30 cellular contexts compared by ENCODE assay signal in the genomic region with DNA sequence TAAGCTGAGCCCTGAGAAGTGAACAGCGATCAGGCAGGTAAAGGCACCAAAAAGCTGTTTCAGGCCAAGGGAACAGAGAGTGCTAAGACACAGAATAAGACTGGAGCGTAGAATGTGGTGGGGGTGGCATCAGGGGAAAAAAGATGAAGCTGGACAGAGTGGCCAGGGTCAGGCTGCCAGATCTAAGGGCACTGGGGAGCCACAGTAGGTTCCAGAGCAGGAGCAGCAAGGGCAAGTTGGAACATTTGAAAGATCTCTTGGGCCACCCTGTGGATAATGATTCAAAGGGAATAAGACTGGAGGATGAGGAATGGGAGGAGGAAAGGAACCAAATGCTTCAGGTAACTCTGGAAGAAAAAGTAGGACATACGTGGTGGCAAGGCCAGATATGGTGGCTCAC. TPM values are rescaled to one million over a fixed set of nuclear protein-coding genes. Genes with fewer than 3 reads are reported as not detected.
"Had no signal": no experiment of that assay in that cellular context is flagged by ENCODE, and none has a peak within 500 bp of the region (broad histone marks: within the 10 kb centered on the region; RNA-seq: fewer than 3 reads in every experiment).

No MANE protein-coding gene starts in this region.

- DNase-seq: activated CD4-positive, alpha-beta T cell treated with anti-CD3 and anti-CD28 coated beads for 1 hour; activated CD4-positive, alpha-beta T cell treated with anti-CD3 and anti-CD28 coated beads, Interleukin-2, amount 50 U/mL, for 1 hour; activated CD8-positive, alpha-beta T cell treated with anti-CD3 and anti-CD28 coated beads for 36 hours; activated gamma-delta T cell treated with Interleukin-2 at 50 U/mL for 16 hours; activated naive CD4-positive, alpha-beta T cell treated with anti-CD3 and anti-CD28 coated beads, Interleukin-2, amount 50 U/mL, for 16 hours; activated T-cell treated with anti-CD3 and anti-CD28 coated beads, Interleukin-2, amount 50 U/mL, for 4 hours; anterior cingulate cortex; effector CD4-positive, alpha-beta T cell; esophagus squamous epithelium; foreskin melanocyte; left ventricle myocardium inferior; mucosa of descending colon; sigmoid colon; small intestine; stimulated activated CD4-positive, alpha-beta T cell treated with anti-CD3 and anti-CD28 coated beads, Interleukin-4, amount 100 ng/mL, for 24 hours; T-helper 2 cell; tibial artery; upper lobe of right lung had no signal

- ATAC-seq: activated CD8-positive, alpha-beta T cell treated with anti-CD3 and anti-CD28 coated beads for 36 hours; activated T-cell treated with anti-CD3 and anti-CD28 coated beads, Interleukin-2, amount 50 U/mL, for 4 hours; activated T-helper 17 cell treated with anti-CD3 and anti-CD28 coated beads, Interleukin-2, amount 50 U/mL, for 72 hours; mucosa of descending colon; natural killer cell treated with Interleukin-12 subunit alpha and Interleukin-12 subunit beta and Interleukin-15 and Interleukin-18, amount 100 ng/mL, for 72 hours; stimulated activated effector memory CD8-positive, alpha-beta T cell treated with anti-CD3 and anti-CD28 coated beads, Interleukin-12 subunit alpha, Interleukin-12 subunit beta, amount 100 ng/mL, for 72 hours; upper lobe of right lung had no signal

- H3K36me3 ChIP-seq: esophagus squamous epithelium, left ventricle myocardium inferior, neutrophil, sigmoid colon, tibial artery, upper lobe of right lung had no signal

- H3K9me3 ChIP-seq: esophagus squamous epithelium, left ventricle myocardium inferior, mucosa of descending colon, neutrophil, sigmoid colon, tibial artery, upper lobe of right lung had no signal

- H3K27me3 ChIP-seq: sigmoid colon, tibial artery had no signal

- H3K27ac ChIP-seq: epithelial cell of prostate, esophagus squamous epithelium, left ventricle myocardium inferior, neutrophil, sigmoid colon, tibial artery, upper lobe of right lung had no signal

- H3K4me3 ChIP-seq: esophagus squamous epithelium, left ventricle myocardium inferior, lung, mucosa of descending colon, sigmoid colon, tibial artery, upper lobe of right lung had no signal

- H3K4me1 ChIP-seq: left ventricle myocardium inferior, upper lobe of right lung had no signal

RNA-seq across cellular contexts. Expression of gene ARRDC5, which starts 28.8 kb away (rescaled TPM):
- total RNA-seq: bronchial epithelial cell, glomerular endothelial cell, left ventricle myocardium inferior, myocyte, osteocyte, progenitor cell of endocrine pancreas, renal cortical epithelial cell, upper lobe of right lung had no signal
